Comparison of ENCODE assay signal across 2 cellular contexts in genomic region chr2:78541451-78542267, GRCh38.
TF ChIP-seq lines count a peak whose summit lies in the region.

No MANE protein-coding gene starts in this region.

TF ChIP-seq in HepG2, 621 proteins besides CTCF, POLR2A, EP300 and RAD21 (continued from another document and continues in another):
- TF ChIP-seq, protein P1, sequence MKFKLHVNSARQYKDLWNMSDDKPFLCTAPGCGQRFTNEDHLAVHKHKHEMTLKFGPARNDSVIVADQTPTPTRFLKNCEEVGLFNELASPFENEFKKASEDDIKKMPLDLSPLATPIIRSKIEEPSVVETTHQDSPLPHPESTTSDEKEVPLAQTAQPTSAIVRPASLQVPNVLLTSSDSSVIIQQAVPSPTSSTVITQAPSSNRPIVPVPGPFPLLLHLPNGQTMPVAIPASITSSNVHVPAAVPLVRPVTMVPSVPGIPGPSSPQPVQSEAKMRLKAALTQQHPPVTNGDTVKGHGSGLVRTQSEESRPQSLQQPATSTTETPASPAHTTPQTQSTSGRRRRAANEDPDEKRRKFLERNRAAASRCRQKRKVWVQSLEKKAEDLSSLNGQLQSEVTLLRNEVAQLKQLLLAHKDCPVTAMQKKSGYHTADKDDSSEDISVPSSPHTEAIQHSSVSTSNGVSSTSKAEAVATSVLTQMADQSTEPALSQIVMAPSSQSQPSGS (CRISPR knock-in tag; IDR thresholded peaks at IDR 0.05), result no peak; the same call in 1 of the 2 replicates
- TF ChIP-seq NCOA1 (CRISPR knock-in tag; IDR thresholded peaks at IDR 0.05) (no peak), HOMEZ (CRISPR knock-in tag; IDR thresholded peaks at IDR 0.05; ENCODE audit: low read depth) (peak; percentile 100), MEIS2 (CRISPR knock-in tag; IDR thresholded peaks at IDR 0.05) (peak; percentile 70; the same call in 1 of the 2 replicates), FOSL2 (CRISPR knock-in tag; IDR thresholded peaks at IDR 0.05) (peak; percentile 94), ZNF605 (CRISPR knock-in tag; IDR thresholded peaks at IDR 0.05) (peak; percentile 64; the same call in 1 of the 2 replicates), GFI1 (CRISPR knock-in tag; IDR thresholded peaks at IDR 0.05; ENCODE audit: borderline replicate concordance) (peak; percentile 53; the same call in 1 of the 2 replicates), ZNF816 (CRISPR knock-in tag; IDR thresholded peaks at IDR 0.05; ENCODE audit: borderline replicate concordance) (peak; percentile 83; the same call in 1 of the 2 replicates), CBX1 (IDR thresholded peaks at IDR 0.05; ENCODE audit: low read depth) (peak; percentile 73), ZNF761 (CRISPR knock-in tag; conservative IDR thresholded peaks at IDR 0.05) (no peak), SNRNP70 (IDR thresholded peaks at IDR 0.05; ENCODE audit: low read depth, low read length) (no peak)
- TF ChIP-seq, protein P2, sequence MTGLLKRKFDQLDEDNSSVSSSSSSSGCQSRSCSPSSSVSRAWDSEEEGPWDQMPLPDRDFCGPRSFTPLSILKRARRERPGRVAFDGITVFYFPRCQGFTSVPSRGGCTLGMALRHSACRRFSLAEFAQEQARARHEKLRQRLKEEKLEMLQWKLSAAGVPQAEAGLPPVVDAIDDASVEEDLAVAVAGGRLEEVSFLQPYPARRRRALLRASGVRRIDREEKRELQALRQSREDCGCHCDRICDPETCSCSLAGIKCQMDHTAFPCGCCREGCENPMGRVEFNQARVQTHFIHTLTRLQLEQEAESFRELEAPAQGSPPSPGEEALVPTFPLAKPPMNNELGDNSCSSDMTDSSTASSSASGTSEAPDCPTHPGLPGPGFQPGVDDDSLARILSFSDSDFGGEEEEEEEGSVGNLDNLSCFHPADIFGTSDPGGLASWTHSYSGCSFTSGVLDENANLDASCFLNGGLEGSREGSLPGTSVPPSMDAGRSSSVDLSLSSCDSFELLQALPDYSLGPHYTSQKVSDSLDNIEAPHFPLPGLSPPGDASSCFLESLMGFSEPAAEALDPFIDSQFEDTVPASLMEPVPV (CRISPR knock-in tag; IDR thresholded peaks at IDR 0.05), result peak; percentile 74
- TF ChIP-seq, protein P3, sequence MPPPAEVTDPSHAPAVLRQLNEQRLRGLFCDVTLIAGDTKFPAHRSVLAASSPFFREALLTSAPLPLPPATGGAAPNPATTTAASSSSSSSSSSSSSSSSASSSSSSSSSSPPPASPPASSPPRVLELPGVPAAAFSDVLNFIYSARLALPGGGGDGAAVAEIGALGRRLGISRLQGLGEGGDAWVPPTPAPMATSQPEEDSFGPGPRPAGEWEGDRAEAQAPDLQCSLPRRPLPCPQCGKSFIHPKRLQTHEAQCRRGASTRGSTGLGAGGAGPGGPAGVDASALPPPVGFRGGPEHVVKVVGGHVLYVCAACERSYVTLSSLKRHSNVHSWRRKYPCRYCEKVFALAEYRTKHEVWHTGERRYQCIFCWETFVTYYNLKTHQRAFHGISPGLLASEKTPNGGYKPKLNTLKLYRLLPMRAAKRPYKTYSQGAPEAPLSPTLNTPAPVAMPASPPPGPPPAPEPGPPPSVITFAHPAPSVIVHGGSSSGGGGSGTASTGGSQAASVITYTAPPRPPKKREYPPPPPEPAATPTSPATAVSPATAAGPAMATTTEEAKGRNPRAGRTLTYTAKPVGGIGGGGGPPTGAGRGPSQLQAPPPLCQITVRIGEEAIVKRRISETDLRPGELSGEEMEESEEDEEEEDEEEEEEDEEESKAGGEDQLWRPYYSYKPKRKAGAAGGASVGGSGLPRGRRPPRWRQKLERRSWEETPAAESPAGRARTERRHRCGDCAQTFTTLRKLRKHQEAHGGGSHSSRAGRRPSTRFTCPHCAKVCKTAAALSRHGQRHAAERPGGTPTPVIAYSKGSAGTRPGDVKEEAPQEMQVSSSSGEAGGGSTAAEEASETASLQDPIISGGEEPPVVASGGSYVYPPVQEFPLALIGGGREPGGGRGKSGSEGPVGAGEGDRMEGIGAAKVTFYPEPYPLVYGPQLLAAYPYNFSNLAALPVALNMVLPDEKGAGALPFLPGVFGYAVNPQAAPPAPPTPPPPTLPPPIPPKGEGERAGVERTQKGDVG (CRISPR knock-in tag; IDR thresholded peaks at IDR 0.05; ENCODE audit: borderline replicate concordance), result 0 out of 2 replicates have a peak, but pooled peaks have one; percentile 93

TF ChIP-seq in K562, 482 proteins besides CTCF, POLR2A, EP300 and RAD21 (continued from another document and continues in another):
- TF ChIP-seq ZBTB2 (IDR thresholded peaks at IDR 0.05), result no peak
- TF ChIP-seq, protein P4, sequence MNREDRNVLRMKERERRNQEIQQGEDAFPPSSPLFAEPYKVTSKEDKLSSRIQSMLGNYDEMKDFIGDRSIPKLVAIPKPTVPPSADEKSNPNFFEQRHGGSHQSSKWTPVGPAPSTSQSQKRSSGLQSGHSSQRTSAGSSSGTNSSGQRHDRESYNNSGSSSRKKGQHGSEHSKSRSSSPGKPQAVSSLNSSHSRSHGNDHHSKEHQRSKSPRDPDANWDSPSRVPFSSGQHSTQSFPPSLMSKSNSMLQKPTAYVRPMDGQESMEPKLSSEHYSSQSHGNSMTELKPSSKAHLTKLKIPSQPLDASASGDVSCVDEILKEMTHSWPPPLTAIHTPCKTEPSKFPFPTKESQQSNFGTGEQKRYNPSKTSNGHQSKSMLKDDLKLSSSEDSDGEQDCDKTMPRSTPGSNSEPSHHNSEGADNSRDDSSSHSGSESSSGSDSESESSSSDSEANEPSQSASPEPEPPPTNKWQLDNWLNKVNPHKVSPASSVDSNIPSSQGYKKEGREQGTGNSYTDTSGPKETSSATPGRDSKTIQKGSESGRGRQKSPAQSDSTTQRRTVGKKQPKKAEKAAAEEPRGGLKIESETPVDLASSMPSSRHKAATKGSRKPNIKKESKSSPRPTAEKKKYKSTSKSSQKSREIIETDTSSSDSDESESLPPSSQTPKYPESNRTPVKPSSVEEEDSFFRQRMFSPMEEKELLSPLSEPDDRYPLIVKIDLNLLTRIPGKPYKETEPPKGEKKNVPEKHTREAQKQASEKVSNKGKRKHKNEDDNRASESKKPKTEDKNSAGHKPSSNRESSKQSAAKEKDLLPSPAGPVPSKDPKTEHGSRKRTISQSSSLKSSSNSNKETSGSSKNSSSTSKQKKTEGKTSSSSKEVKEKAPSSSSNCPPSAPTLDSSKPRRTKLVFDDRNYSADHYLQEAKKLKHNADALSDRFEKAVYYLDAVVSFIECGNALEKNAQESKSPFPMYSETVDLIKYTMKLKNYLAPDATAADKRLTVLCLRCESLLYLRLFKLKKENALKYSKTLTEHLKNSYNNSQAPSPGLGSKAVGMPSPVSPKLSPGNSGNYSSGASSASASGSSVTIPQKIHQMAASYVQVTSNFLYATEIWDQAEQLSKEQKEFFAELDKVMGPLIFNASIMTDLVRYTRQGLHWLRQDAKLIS (CRISPR knock-in tag; IDR thresholded peaks at IDR 0.05), result 0 out of 2 replicates have a peak, but pooled peaks have one; percentile 37
- no peak for TF ChIP-seq RBM14 (IDR thresholded peaks at IDR 0.05; ENCODE audit: borderline replicate concordance, insufficient read depth, low read depth, low read length)
- 0 out of 2 replicates have a peak, but pooled peaks have one; percentile 39 for TF ChIP-seq LCOR (CRISPR knock-in tag; IDR thresholded peaks at IDR 0.05)
- no peak for TF ChIP-seq BCLAF1 (IDR thresholded peaks at IDR 0.05; ENCODE audit: borderline replicate concordance in 1 of 2, control insufficient read depth in 1 of 2, low read depth in 2 of 2, low read length in 1 of 2)
- no peak for TF ChIP-seq ZNF695 (CRISPR knock-in tag; IDR thresholded peaks at IDR 0.05)
- no peak for TF ChIP-seq ADNP (tag; IDR thresholded peaks at IDR 0.05)
- TF ChIP-seq KDM5B (IDR thresholded peaks at IDR 0.05; ENCODE audit: insufficient replicate concordance, low read depth, low read length), result peak; percentile 46
- TF ChIP-seq TEAD2 (tag; IDR thresholded peaks at IDR 0.05), result no peak
- TF ChIP-seq, protein P5, sequence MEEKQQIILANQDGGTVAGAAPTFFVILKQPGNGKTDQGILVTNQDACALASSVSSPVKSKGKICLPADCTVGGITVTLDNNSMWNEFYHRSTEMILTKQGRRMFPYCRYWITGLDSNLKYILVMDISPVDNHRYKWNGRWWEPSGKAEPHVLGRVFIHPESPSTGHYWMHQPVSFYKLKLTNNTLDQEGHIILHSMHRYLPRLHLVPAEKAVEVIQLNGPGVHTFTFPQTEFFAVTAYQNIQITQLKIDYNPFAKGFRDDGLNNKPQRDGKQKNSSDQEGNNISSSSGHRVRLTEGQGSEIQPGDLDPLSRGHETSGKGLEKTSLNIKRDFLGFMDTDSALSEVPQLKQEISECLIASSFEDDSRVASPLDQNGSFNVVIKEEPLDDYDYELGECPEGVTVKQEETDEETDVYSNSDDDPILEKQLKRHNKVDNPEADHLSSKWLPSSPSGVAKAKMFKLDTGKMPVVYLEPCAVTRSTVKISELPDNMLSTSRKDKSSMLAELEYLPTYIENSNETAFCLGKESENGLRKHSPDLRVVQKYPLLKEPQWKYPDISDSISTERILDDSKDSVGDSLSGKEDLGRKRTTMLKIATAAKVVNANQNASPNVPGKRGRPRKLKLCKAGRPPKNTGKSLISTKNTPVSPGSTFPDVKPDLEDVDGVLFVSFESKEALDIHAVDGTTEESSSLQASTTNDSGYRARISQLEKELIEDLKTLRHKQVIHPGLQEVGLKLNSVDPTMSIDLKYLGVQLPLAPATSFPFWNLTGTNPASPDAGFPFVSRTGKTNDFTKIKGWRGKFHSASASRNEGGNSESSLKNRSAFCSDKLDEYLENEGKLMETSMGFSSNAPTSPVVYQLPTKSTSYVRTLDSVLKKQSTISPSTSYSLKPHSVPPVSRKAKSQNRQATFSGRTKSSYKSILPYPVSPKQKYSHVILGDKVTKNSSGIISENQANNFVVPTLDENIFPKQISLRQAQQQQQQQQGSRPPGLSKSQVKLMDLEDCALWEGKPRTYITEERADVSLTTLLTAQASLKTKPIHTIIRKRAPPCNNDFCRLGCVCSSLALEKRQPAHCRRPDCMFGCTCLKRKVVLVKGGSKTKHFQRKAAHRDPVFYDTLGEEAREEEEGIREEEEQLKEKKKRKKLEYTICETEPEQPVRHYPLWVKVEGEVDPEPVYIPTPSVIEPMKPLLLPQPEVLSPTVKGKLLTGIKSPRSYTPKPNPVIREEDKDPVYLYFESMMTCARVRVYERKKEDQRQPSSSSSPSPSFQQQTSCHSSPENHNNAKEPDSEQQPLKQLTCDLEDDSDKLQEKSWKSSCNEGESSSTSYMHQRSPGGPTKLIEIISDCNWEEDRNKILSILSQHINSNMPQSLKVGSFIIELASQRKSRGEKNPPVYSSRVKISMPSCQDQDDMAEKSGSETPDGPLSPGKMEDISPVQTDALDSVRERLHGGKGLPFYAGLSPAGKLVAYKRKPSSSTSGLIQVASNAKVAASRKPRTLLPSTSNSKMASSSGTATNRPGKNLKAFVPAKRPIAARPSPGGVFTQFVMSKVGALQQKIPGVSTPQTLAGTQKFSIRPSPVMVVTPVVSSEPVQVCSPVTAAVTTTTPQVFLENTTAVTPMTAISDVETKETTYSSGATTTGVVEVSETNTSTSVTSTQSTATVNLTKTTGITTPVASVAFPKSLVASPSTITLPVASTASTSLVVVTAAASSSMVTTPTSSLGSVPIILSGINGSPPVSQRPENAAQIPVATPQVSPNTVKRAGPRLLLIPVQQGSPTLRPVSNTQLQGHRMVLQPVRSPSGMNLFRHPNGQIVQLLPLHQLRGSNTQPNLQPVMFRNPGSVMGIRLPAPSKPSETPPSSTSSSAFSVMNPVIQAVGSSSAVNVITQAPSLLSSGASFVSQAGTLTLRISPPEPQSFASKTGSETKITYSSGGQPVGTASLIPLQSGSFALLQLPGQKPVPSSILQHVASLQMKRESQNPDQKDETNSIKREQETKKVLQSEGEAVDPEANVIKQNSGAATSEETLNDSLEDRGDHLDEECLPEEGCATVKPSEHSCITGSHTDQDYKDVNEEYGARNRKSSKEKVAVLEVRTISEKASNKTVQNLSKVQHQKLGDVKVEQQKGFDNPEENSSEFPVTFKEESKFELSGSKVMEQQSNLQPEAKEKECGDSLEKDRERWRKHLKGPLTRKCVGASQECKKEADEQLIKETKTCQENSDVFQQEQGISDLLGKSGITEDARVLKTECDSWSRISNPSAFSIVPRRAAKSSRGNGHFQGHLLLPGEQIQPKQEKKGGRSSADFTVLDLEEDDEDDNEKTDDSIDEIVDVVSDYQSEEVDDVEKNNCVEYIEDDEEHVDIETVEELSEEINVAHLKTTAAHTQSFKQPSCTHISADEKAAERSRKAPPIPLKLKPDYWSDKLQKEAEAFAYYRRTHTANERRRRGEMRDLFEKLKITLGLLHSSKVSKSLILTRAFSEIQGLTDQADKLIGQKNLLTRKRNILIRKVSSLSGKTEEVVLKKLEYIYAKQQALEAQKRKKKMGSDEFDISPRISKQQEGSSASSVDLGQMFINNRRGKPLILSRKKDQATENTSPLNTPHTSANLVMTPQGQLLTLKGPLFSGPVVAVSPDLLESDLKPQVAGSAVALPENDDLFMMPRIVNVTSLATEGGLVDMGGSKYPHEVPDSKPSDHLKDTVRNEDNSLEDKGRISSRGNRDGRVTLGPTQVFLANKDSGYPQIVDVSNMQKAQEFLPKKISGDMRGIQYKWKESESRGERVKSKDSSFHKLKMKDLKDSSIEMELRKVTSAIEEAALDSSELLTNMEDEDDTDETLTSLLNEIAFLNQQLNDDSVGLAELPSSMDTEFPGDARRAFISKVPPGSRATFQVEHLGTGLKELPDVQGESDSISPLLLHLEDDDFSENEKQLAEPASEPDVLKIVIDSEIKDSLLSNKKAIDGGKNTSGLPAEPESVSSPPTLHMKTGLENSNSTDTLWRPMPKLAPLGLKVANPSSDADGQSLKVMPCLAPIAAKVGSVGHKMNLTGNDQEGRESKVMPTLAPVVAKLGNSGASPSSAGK (IDR thresholded peaks at IDR 0.05), result no peak
